In the genomic region with DNA sequence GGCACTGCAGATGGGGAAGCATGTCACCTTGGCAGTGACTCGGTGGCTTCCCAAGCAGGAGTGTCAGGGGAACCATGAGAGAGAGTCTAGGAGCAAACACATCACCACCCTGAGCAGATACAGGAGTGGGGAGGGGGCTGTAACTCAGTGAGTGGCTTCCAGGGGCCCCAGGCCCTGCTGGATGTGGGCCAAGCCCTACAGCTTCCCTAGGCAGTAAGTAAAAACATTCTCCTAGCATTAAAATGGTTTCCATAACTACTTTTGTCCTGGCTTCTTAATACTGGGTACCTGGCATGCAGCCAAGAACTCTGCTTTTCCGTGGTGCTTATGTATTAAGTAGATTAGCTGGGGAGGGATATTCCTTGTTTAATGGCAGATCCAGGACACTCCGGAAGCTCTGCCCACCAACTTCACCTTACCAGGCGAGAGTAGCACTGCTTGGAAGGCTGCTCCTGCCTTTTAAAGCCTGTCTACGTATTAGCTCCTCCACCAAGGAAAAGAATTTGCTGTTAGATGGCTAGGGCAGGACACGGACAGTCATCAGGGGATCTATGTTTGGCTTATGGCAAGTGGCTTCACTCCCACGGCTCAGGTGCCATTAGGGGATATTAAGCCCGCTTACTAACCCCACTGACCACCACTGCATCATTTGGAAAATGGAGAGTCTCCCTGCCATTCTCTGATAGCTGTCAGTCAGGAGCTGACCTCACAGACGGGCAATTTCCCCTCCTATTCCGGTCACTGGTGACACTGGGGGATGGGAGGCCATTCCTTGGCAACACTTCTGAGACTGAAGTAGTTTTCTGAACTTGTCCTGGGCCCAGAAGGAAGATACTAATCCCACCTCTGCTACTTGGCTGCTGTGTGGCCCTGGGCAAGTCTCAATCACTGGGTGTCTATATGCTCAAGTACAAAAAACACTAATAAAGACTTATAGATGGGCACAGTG, we compare ENCODE assay signal across 2 cellular contexts.
TF ChIP-seq lines count a peak whose summit lies in the region.

No MANE protein-coding gene starts in this region.

TF ChIP-seq in HEK293, 187 proteins besides CTCF, POLR2A, EP300 and RAD21 (continued from another document):
- TF ChIP-seq, protein P1, sequence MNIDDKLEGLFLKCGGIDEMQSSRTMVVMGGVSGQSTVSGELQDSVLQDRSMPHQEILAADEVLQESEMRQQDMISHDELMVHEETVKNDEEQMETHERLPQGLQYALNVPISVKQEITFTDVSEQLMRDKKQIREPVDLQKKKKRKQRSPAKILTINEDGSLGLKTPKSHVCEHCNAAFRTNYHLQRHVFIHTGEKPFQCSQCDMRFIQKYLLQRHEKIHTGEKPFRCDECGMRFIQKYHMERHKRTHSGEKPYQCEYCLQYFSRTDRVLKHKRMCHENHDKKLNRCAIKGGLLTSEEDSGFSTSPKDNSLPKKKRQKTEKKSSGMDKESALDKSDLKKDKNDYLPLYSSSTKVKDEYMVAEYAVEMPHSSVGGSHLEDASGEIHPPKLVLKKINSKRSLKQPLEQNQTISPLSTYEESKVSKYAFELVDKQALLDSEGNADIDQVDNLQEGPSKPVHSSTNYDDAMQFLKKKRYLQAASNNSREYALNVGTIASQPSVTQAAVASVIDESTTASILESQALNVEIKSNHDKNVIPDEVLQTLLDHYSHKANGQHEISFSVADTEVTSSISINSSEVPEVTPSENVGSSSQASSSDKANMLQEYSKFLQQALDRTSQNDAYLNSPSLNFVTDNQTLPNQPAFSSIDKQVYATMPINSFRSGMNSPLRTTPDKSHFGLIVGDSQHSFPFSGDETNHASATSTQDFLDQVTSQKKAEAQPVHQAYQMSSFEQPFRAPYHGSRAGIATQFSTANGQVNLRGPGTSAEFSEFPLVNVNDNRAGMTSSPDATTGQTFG (tag by site-specific recombination; IDR thresholded peaks at IDR 0.05; ENCODE audit: borderline replicate concordance) = no peak
- TF ChIP-seq ZNF600 (tag by site-specific recombination; IDR thresholded peaks at IDR 0.05) (0 out of 2 replicates have a peak, but pooled peaks have one; percentile 39), ZNF146 (tag by site-specific recombination; IDR thresholded peaks at IDR 0.05) (no peak), ZNF140 (tag by site-specific recombination; IDR thresholded peaks at IDR 0.05) (no peak), SETDB1 (IDR thresholded peaks at IDR 0.05; ENCODE audit: insufficient read length, low read length) (no peak), ZNF112 (tag by site-specific recombination; IDR thresholded peaks at IDR 0.05) (0 out of 2 replicates have a peak, but pooled peaks have one; percentile 32), ZNF544 (tag by site-specific recombination; IDR thresholded peaks at IDR 0.05) (peak; percentile 94), ZNF37A (tag by site-specific recombination; IDR thresholded peaks at IDR 0.05) (0 out of 2 replicates have a peak, but pooled peaks have one; percentile 45), KLF10 (tag by site-specific recombination; IDR thresholded peaks at IDR 0.05) (0 out of 2 replicates have a peak, but pooled peaks have one; percentile 26), ZNF571 (tag by site-specific recombination; IDR thresholded peaks at IDR 0.05) (0 out of 2 replicates have a peak, but pooled peaks have one; percentile 30), ZNF624 (tag by site-specific recombination; IDR thresholded peaks at IDR 0.05) (peak; percentile 42; the same call in 1 of the 2 replicates)
- TF ChIP-seq, protein P2, sequence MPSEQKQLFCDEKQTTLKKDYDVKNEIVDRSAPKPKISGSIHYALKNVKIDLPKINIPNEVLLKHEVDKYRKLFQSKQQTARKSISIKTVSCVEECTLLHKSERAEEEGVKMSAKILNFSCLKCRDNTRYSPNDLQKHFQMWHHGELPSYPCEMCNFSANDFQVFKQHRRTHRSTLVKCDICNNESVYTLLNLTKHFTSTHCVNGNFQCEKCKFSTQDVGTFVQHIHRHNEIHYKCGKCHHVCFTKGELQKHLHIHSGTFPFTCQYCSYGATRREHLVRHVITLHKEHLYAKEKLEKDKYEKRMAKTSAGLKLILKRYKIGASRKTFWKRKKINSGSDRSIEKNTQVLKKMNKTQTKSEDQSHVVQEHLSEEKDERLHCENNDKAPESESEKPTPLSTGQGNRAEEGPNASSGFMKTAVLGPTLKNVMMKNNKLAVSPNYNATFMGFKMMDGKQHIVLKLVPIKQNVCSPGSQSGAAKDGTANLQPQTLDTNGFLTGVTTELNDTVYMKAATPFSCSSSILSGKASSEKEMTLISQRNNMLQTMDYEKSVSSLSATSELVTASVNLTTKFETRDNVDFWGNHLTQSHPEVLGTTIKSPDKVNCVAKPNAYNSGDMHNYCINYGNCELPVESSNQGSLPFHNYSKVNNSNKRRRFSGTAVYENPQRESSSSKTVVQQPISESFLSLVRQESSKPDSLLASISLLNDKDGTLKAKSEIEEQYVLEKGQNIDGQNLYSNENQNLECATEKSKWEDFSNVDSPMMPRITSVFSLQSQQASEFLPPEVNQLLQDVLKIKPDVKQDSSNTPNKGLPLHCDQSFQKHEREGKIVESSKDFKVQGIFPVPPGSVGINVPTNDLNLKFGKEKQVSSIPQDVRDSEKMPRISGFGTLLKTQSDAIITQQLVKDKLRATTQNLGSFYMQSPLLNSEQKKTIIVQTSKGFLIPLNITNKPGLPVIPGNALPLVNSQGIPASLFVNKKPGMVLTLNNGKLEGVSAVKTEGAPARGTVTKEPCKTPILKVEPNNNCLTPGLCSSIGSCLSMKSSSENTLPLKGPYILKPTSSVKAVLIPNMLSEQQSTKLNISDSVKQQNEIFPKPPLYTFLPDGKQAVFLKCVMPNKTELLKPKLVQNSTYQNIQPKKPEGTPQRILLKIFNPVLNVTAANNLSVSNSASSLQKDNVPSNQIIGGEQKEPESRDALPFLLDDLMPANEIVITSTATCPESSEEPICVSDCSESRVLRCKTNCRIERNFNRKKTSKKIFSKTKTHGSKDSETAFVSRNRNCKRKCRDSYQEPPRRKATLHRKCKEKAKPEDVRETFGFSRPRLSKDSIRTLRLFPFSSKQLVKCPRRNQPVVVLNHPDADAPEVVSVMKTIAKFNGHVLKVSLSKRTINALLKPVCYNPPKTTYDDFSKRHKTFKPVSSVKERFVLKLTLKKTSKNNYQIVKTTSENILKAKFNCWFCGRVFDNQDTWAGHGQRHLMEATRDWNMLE (tag by site-specific recombination; conservative IDR thresholded peaks at IDR 0.05; ENCODE audit: low read depth) = no peak
- TF ChIP-seq, protein P3, sequence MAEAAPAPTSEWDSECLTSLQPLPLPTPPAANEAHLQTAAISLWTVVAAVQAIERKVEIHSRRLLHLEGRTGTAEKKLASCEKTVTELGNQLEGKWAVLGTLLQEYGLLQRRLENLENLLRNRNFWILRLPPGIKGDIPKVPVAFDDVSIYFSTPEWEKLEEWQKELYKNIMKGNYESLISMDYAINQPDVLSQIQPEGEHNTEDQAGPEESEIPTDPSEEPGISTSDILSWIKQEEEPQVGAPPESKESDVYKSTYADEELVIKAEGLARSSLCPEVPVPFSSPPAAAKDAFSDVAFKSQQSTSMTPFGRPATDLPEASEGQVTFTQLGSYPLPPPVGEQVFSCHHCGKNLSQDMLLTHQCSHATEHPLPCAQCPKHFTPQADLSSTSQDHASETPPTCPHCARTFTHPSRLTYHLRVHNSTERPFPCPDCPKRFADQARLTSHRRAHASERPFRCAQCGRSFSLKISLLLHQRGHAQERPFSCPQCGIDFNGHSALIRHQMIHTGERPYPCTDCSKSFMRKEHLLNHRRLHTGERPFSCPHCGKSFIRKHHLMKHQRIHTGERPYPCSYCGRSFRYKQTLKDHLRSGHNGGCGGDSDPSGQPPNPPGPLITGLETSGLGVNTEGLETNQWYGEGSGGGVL (tag by site-specific recombination; IDR thresholded peaks at IDR 0.05) = no peak

TF ChIP-seq in SK-N-SH, 30 proteins besides CTCF, POLR2A, EP300 and RAD21 (continued from another document):
- TF ChIP-seq RXRA (IDR thresholded peaks at IDR 0.05; ENCODE audit: borderline replicate concordance, low read depth) = no peak
- no peak for TF ChIP-seq MEF2A (IDR thresholded peaks at IDR 0.05; ENCODE audit: borderline replicate concordance, low read depth)
- no peak for TF ChIP-seq YY1 (IDR thresholded peaks at IDR 0.05; ENCODE audit: low read depth)
- TF ChIP-seq, protein P4, sequence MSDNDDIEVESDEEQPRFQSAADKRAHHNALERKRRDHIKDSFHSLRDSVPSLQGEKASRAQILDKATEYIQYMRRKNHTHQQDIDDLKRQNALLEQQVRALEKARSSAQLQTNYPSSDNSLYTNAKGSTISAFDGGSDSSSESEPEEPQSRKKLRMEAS (IDR thresholded peaks at IDR 0.05; ENCODE audit: low read depth) = no peak
- TF ChIP-seq RFX5 (IDR thresholded peaks at IDR 0.05; ENCODE audit: low read length) = no peak
- TF ChIP-seq NRF1 (IDR thresholded peaks at IDR 0.05; ENCODE audit: low read depth, low read length) = no peak
- TF ChIP-seq, protein P5, sequence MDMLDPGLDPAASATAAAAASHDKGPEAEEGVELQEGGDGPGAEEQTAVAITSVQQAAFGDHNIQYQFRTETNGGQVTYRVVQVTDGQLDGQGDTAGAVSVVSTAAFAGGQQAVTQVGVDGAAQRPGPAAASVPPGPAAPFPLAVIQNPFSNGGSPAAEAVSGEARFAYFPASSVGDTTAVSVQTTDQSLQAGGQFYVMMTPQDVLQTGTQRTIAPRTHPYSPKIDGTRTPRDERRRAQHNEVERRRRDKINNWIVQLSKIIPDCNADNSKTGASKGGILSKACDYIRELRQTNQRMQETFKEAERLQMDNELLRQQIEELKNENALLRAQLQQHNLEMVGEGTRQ (IDR thresholded peaks at IDR 0.05; ENCODE audit: borderline replicate concordance, low read depth, low read length) = no peak
- no peak for TF ChIP-seq GABPA (IDR thresholded peaks at IDR 0.05; ENCODE audit: low read depth)
- peak; percentile 12 for TF ChIP-seq CHD2 (IDR thresholded peaks at IDR 0.05; ENCODE audit: low read length, partially characterized antibody)
- TF ChIP-seq FOXJ3 (CRISPR knock-in tag; IDR thresholded peaks at IDR 0.05) = no peak
- TF ChIP-seq FOXM1 (IDR thresholded peaks at IDR 0.05; ENCODE audit: low read depth) = no peak
- TF ChIP-seq JUND (IDR thresholded peaks at IDR 0.05) = no peak
- TF ChIP-seq, protein P6, sequence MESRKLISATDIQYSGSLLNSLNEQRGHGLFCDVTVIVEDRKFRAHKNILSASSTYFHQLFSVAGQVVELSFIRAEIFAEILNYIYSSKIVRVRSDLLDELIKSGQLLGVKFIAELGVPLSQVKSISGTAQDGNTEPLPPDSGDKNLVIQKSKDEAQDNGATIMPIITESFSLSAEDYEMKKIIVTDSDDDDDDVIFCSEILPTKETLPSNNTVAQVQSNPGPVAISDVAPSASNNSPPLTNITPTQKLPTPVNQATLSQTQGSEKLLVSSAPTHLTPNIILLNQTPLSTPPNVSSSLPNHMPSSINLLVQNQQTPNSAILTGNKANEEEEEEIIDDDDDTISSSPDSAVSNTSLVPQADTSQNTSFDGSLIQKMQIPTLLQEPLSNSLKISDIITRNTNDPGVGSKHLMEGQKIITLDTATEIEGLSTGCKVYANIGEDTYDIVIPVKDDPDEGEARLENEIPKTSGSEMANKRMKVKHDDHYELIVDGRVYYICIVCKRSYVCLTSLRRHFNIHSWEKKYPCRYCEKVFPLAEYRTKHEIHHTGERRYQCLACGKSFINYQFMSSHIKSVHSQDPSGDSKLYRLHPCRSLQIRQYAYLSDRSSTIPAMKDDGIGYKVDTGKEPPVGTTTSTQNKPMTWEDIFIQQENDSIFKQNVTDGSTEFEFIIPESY (IDR thresholded peaks at IDR 0.05; ENCODE audit: borderline replicate concordance, low read depth) = no peak
- peak; percentile 49 for TF ChIP-seq NFIC (IDR thresholded peaks at IDR 0.05; ENCODE audit: borderline replicate concordance)
- no peak for TF ChIP-seq TAF1 (IDR thresholded peaks at IDR 0.05; ENCODE audit: borderline replicate concordance, low read depth, low read length)
- TF ChIP-seq, protein P7, sequence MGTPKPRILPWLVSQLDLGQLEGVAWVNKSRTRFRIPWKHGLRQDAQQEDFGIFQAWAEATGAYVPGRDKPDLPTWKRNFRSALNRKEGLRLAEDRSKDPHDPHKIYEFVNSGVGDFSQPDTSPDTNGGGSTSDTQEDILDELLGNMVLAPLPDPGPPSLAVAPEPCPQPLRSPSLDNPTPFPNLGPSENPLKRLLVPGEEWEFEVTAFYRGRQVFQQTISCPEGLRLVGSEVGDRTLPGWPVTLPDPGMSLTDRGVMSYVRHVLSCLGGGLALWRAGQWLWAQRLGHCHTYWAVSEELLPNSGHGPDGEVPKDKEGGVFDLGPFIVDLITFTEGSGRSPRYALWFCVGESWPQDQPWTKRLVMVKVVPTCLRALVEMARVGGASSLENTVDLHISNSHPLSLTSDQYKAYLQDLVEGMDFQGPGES (IDR thresholded peaks at IDR 0.05; ENCODE audit: low read depth, low read length) = no peak
- TF ChIP-seq, protein P8, sequence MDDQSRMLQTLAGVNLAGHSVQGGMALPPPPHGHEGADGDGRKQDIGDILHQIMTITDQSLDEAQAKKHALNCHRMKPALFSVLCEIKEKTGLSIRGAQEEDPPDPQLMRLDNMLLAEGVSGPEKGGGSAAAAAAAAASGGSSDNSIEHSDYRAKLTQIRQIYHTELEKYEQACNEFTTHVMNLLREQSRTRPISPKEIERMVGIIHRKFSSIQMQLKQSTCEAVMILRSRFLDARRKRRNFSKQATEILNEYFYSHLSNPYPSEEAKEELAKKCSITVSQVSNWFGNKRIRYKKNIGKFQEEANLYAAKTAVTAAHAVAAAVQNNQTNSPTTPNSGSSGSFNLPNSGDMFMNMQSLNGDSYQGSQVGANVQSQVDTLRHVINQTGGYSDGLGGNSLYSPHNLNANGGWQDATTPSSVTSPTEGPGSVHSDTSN (IDR thresholded peaks at IDR 0.05) = no peak
- TF ChIP-seq, protein P9, sequence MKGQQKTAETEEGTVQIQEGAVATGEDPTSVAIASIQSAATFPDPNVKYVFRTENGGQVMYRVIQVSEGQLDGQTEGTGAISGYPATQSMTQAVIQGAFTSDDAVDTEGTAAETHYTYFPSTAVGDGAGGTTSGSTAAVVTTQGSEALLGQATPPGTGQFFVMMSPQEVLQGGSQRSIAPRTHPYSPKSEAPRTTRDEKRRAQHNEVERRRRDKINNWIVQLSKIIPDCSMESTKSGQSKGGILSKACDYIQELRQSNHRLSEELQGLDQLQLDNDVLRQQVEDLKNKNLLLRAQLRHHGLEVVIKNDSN (IDR thresholded peaks at IDR 0.05; ENCODE audit: borderline replicate concordance, low read depth) = no peak
TF ChIP-seq in SK-N-SH: peak in this region for 3.
